7 cellular contexts compared by ENCODE assay signal in genomic region chr22:39043063-39043462, GRCh38. TPM values are rescaled to one million over a fixed set of nuclear protein-coding genes. Genes with fewer than 3 reads are reported as not detected.
"Had no signal": no experiment of that assay in that cellular context is flagged by ENCODE, and none has a peak within 500 bp of the region (broad histone marks: within the 10 kb centered on the region; RNA-seq: fewer than 3 reads in every experiment).

No MANE protein-coding gene starts in this region.

RNA-seq across cellular contexts. Expression of gene APOBEC3H, which starts 54.0 kb away (rescaled TPM):
- total RNA-seq: cardiac septum, chondrocyte, dermis blood vessel endothelial cell, endothelial cell of umbilical vein, fibroblast of villous mesenchyme, gastroesophageal sphincter, glomerular endothelial cell had no signal
- polyA plus RNA-seq: endothelial cell of umbilical vein had no signal
